18 cellular contexts compared by ENCODE assay signal in the genomic region with DNA sequence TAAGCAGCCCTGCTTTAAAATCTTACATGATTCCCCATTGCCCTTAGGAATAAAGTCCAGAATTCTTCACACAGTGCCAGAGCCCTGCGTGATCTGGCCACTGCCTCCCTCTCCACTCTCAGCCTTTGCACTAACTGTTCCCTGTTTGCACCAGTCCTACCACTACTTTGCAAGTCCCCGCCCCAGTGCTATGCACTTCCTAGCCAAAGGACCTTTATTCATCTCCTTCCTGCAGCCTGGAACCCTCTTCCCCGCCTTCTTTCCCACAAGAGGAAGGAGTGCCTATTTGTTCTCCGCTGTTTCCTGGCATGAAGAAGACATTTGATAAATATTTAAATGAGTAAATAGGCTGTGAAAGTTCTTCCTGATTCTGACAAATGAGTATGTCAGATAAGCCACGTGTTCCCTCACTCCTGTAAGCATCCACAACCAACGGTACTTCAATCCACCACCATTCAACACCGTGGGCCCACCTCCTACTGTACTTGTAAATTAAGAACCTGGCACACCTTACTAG. TPM values are rescaled to one million over a fixed set of nuclear protein-coding genes. Genes with fewer than 3 reads are reported as not detected.
A peak's percentile ranks its signal among the peaks of the same experiment; 100 is the strongest.
DNase-seq lines count a peak whose midpoint lies in the region; ATAC-seq and TF ChIP-seq lines count a peak whose summit lies in the region.
"Had no signal": no experiment of that assay in that cellular context is flagged by ENCODE, and none has a peak within 500 bp of the region (broad histone marks: within the 10 kb centered on the region; RNA-seq: fewer than 3 reads in every experiment).

No MANE protein-coding gene starts in this region.

- 46 to 52% methylated on average over 7 of the region's 7 CpGs for WGBS in upper lobe of left lung, 2 donors

- POLR2A ChIA-PET in RWPE1 (lab: Yijun Ruan, JAX; ENCODE audit: low non-redundant PET): no interaction called here

- no peak overlapping the region for H3K4me3 ChIP-seq in Peyer's patch
- H3K4me3 ChIP-seq in lower lobe of right lung: no peak overlapping the region
- H3K4me3 ChIP-seq in upper lobe of left lung: no peak overlapping the region
- H3K4me3 ChIP-seq: BLaER1 treated with 17β-estradiol and CSF1 and Interleukin-3, amounts not matched to agents 10 nM and 100 nM had no signal

- H3K4me1 ChIP-seq in Peyer's patch (peaks cover 0 to 4% (median 0%) of the 10 kb centered on the region in 4 donors), lower lobe of right lung (peaks cover 4% of the 10 kb centered on the region), upper lobe of left lung (peaks cover 0 to 26% (median 1%) of the 10 kb centered on the region in 4 donors)

- peak; percentile 36 for DNase-seq in NCI-H2227 treated with DMSO at 0.1 percent for 48 hours (lab: John Stamatoyannopoulos, UW)
- DNase-seq in NCI-H2227 (lab: John Stamatoyannopoulos, UW; ENCODE audit: unreplicated experiment): no peak
- peak in 2 of 3 donors; percentile 73 to 81 for DNase-seq in Peyer's patch
- peak; percentile 57 for DNase-seq in lower lobe of right lung
- DNase-seq in upper lobe of left lung: peak in 1 of 2 donors; percentile 66
- DNase-seq in SHP77 treated with DMSO at 0.1 percent for 48 hours (lab: John Stamatoyannopoulos, UW): no peak
- DNase-seq in RWPE1 (ENCODE audit: low spot score): no peak
- DNase-seq in activated T-cell treated with anti-CD3 and anti-CD28 coated beads, Interleukin-2, amount 50 U/mL, for 48 hours: no peak
- DNase-seq: DMS 273 treated with DMSO at 0.1 percent for 48 hours, EL, H7, IMR-90, Kasumi-1, NCI-H2029 treated with DMSO at 0.1 percent for 48 hours, NCI-H226, SIG-M5 had no signal

- ATAC-seq in lower lobe of right lung (peak; percentile 86 to 88), upper lobe of left lung (ENCODE audit: low FRiP score in 2 of 2) (peak; percentile 34 to 73)

- H3K36me3 ChIP-seq in Peyer's patch (no peaks in the 10 kb centered on the region), lower lobe of right lung (no peaks in the 10 kb centered on the region), upper lobe of left lung (no peaks in the 10 kb centered on the region)
- H3K36me3 ChIP-seq: BLaER1 treated with 17β-estradiol and CSF1 and Interleukin-3, amounts not matched to agents 10 nM and 100 nM had no signal

- H3K27me3 ChIP-seq in Peyer's patch (no peaks in the 10 kb centered on the region), lower lobe of right lung (ENCODE audit: low read depth) (no peaks in the 10 kb centered on the region), upper lobe of left lung (no peaks in the 10 kb centered on the region)
- H3K27me3 ChIP-seq: BLaER1 treated with 17β-estradiol and CSF1 and Interleukin-3, amounts not matched to agents 10 nM and 100 nM had no signal

- intact Hi-C loops in lower lobe of right lung (cut with DNase I): no loop called here

- TF ChIP-seq CTCF in Peyer's patch (IDR thresholded peaks at IDR 0.05): no peak
- no peak for TF ChIP-seq CTCF in lower lobe of right lung (IDR thresholded peaks at IDR 0.05)
- no peak for TF ChIP-seq CTCF in upper lobe of left lung (IDR thresholded peaks at IDR 0.05)
- no peak for TF ChIP-seq CTCF in RWPE1 (conservative IDR thresholded peaks at IDR 0.05; ENCODE audit: low read depth)

- TF ChIP-seq EP300 in upper lobe of left lung (IDR thresholded peaks at IDR 0.05): peak in 1 of 4 donors; percentile 52

- CTCF ChIA-PET in RWPE1 (lab: Yijun Ruan, JAX): no interaction called here

- H3K9me3 ChIP-seq in Peyer's patch (no peaks in the 10 kb centered on the region), lower lobe of right lung (no peaks in the 10 kb centered on the region), upper lobe of left lung (no peaks in the 10 kb centered on the region)

- H3K27ac ChIP-seq in Peyer's patch (peak overlapping the region in 2 of 4 donors; percentile 68 to 73), lower lobe of right lung (peak overlapping the region; percentile 26), upper lobe of left lung (peak overlapping the region in 1 of 4 donors; percentile 24), RWPE1 (no peak overlapping the region)
- H3K27ac ChIP-seq: BLaER1 treated with 17β-estradiol and CSF1 and Interleukin-3, amounts not matched to agents 10 nM and 100 nM had no signal

- peak in 1 of 2 donors; percentile 55 for TF ChIP-seq POLR2A in Peyer's patch (IDR thresholded peaks at IDR 0.05)
- peak in 1 of 4 donors; percentile 16 for TF ChIP-seq POLR2A in upper lobe of left lung (IDR thresholded peaks at IDR 0.05)

RNA-seq across cellular contexts. Expression of a gene that starts 23.9 kb away (rescaled TPM):
- 10 to 100 TPM in 3 of 4 donors, 1 to 10 TPM in 1; 9.9 to 74.0 (median 31.4) TPM for total RNA-seq in Peyer's patch
- 70.6 TPM for total RNA-seq in lower lobe of right lung
- total RNA-seq in upper lobe of left lung: 100 to 1,000 TPM in 1 of 6 donors, 10 to 100 TPM in 5; 40.3 to 274 (median 74.3) TPM
- total RNA-seq: A172, H7, IMR-90 had no signal

Comparison
In these comparisons a context has a peak if more than half of its experiments do, and no peak if none do; other contexts are left out.
1. DNase-seq: peak in NCI-H2227 treated with DMSO at 0.1 percent for 48 hours (single experiment), Peyer's patch (2 of 3) and lower lobe of right lung (single experiment); none in NCI-H2227 (single experiment), SHP77 treated with DMSO at 0.1 percent for 48 hours (single experiment), RWPE1 (single experiment) and activated T-cell treated with anti-CD3 and anti-CD28 coated beads, Interleukin-2, amount 50 U/mL, for 48 hours (0 of 2).